Comparison of ENCODE assay signal across 3 cellular contexts in the genomic region with DNA sequence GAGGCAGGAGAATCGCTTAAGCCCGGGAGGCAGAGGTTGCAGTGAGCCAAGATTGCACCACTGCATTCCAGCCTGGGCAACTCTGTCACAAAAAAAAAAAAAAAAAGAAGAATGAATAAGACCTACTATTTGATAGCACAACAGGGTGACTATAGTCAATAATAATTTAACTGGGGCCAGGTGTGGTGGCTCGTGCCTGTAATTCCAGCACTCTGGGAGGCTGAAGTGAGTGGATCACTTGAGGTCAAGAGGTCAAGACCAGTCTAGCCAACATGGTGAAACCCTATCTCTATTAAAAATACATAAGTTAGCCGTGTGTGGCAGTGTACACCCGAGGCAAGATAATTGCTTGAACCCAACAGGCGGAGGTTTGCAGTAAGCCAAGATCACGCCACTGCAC. TPM values are rescaled to one million over a fixed set of nuclear protein-coding genes. Genes with fewer than 3 reads are reported as not detected.
"Had no signal": no experiment of that assay in that cellular context is flagged by ENCODE, and none has a peak within 500 bp of the region (broad histone marks: within the 10 kb centered on the region; RNA-seq: fewer than 3 reads in every experiment).

No MANE protein-coding gene starts in this region.

RNA-seq across cellular contexts. Expression of a gene that starts 2.0 kb away (rescaled TPM):
- total RNA-seq: H9, IMR-90 had no signal
- polyA plus RNA-seq: IMR-90 had no signal

RNA-seq across cellular contexts. Expression of a gene that starts 44.4 kb away (rescaled TPM):
- total RNA-seq: HT-29, IMR-90 had no signal
- polyA plus RNA-seq: IMR-90 had no signal
